ENCODE assay signal across 9 cellular contexts in the genomic region with DNA sequence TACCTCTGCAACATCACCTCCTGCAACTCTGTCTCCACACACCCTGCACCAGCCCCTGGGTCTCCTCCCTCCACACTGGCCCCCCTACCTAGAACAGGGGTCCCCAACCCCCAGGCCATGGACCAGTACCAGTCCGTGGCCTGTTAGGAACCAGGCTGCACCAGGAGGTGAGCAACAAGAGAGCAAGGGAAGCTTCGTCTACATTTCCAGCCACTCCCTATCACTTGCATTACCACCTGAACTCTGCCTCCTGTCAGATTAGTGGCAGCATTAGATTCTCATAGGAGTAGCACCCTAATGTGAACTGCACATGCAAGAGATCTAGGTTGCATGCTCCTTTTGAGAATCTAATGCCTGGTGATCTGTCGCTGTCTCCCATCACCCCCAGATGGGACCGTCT.
"Had no signal": no experiment of that assay in that cellular context is flagged by ENCODE, and none has a peak within 500 bp of the region (broad histone marks: within the 10 kb centered on the region; RNA-seq: fewer than 3 reads in every experiment).

No MANE protein-coding gene starts in this region.

- H3K27ac Mint-ChIP-seq: GM23338, H9, HFFc6 had no signal

- H3K9me3 Mint-ChIP-seq: H9, HFFc6 had no signal

- H2AFZ ChIP-seq: GM23248, GM23338 had no signal

- H3K4me3 ChIP-seq: GM23248, GM23338, HAP-1 had no signal

- H3K36me3 ChIP-seq: HAP-1 had no signal

- H3K4me3 Mint-ChIP-seq: GM23338, H9, HFFc6 had no signal

- H3K4me1 ChIP-seq: HAP-1 had no signal

- H3K9me3 ChIP-seq: HAP-1 had no signal

- H3K27ac ChIP-seq: GM23248 had no signal

- ATAC-seq: GM23338, HCT116 had no signal

- H3K4me2 ChIP-seq: GM23338 had no signal

- H3K9ac ChIP-seq: GM23248 had no signal

- DNase-seq: GM23248, GOT3, H7, H9, HCEC 1CT, HFFc6 had no signal
